In genomic region chr2:162243305-162243693, GRCh38 we compare ENCODE assay signal across 11 cellular contexts. TPM values are rescaled to one million over a fixed set of nuclear protein-coding genes. Genes with fewer than 3 reads are reported as not detected.
DNase-seq lines count a peak whose midpoint lies in the region; ATAC-seq, FAIRE-seq and TF ChIP-seq lines count a peak whose summit lies in the region.
"Had no signal": no experiment of that assay in that cellular context is flagged by ENCODE, and none has a peak within 500 bp of the region (broad histone marks: within the 10 kb centered on the region; RNA-seq: fewer than 3 reads in every experiment).

Gene FAP (minus strand): TSS chr2:162243445. CDS start chr2:162243327, 118 bp downstream.

- H3K36me3 Mint-ChIP-seq in neural progenitor cell = no peaks in the 10 kb centered on the region

- no peaks in the 10 kb centered on the region for H3K36me3 ChIP-seq in neural progenitor cell

- H3K9me3 ChIP-seq in neural progenitor cell (ENCODE audit: low read depth) = no peaks in the 10 kb centered on the region

- H3K27me3 Mint-ChIP-seq in neural progenitor cell (ENCODE audit: insufficient read depth, low read depth) = no peaks in the 10 kb centered on the region

- peaks cover 8% of the 10 kb centered on the region for H3K4me1 Mint-ChIP-seq in neural progenitor cell

- H4K20me1 ChIP-seq in neural progenitor cell (ENCODE audit: low read depth) = no peaks in the 10 kb centered on the region

- no peaks in the 10 kb centered on the region for H3K79me2 ChIP-seq in neural progenitor cell (ENCODE audit: low read depth)

- no peak for FAIRE-seq in RCC 7860 (lab: Jason Lieb, UNC)
- FAIRE-seq: colon, H1 had no signal

- peaks cover 11% of the 10 kb centered on the region for H3K4me1 ChIP-seq in neural progenitor cell

- H3K9ac ChIP-seq in neural progenitor cell = no peak within 1 kb of the TSS

- H3K4me3 Mint-ChIP-seq in neural progenitor cell = peak within 1 kb of the TSS; percentile 46

- H3K4me2 ChIP-seq in neural progenitor cell = peak within 1 kb of the TSS; percentile 5

- ATAC-seq in GM19397 (IDR thresholded peaks at IDR 0.05; ENCODE audit: unreplicated experiment) = no peak
- no peak for ATAC-seq in GM21447 (IDR thresholded peaks at IDR 0.05; ENCODE audit: unreplicated experiment)

- H2AFZ ChIP-seq in neural progenitor cell (replicated peaks) = peak within 1 kb of the TSS; percentile 12

- no peaks in the 10 kb centered on the region for H3K9me3 Mint-ChIP-seq in neural progenitor cell

- peak within 1 kb of the TSS; percentile 88 for H3K27ac Mint-ChIP-seq in neural progenitor cell

- DNase-seq in A172 (ENCODE audit: low spot score) (peak; percentile 23), RPMI7951 (ENCODE audit: low read depth) (peak; percentile 96), fibroblast of gingiva (ENCODE audit: low read depth) (peak; percentile 91), neural progenitor cell (ENCODE audit: low spot score) (peak; percentile 44), RCC 7860 (ENCODE audit: low spot score) (no peak)
- DNase-seq in central memory CD4-positive, alpha-beta T cell = no peak

- H3K4me3 ChIP-seq in neural progenitor cell = no peak within 1 kb of the TSS

- H3K27me3 ChIP-seq in neural progenitor cell = no peaks in the 10 kb centered on the region

- H3F3A ChIP-seq in neural progenitor cell (ENCODE audit: low read depth) = no peaks in the 10 kb centered on the region

- no peak for TF ChIP-seq CTCF in neural progenitor cell (IDR thresholded peaks at IDR 0.05)

- H3K27ac ChIP-seq in neural progenitor cell = peak within 1 kb of the TSS; percentile 24
- H3K27ac ChIP-seq: 22Rv1 had no signal

RNA-seq across cellular contexts. Expression of gene FAP, which starts in this region (rescaled TPM):
- total RNA-seq in A172 (2014; rRNA removed; shearing (Covaris generic)) = 1.9 and 2.2 TPM in 2 replicates
- total RNA-seq in RPMI7951 (2014; rRNA removed; shearing (Covaris generic)) = 142 and 170 TPM in 2 replicates
- total RNA-seq in neural progenitor cell (ENCODE audit: low replicate concordance) = not detected in 2 replicates
- total RNA-seq: H1 had no signal

Comparison
In these comparisons a context has a peak if more than half of its experiments do, and no peak if none do; other contexts are left out.
1. RNA of gene FAP (total RNA-seq): 142 to 170 TPM in RPMI7951; 1.9 to 2.2 TPM in A172 and not detected in neural progenitor cell; every median in the first group is over 10 times any median in the second.
2. Peak in DNase-seq, H3K27ac ChIP-seq and H3K4me2 ChIP-seq in neural progenitor cell; RNA of the gene not detected or under 1 TPM.
3. DNase-seq: peak in A172 (single experiment), RPMI7951 (single experiment) and fibroblast of gingiva (single experiment); none in RCC 7860 (single experiment) and central memory CD4-positive, alpha-beta T cell (single experiment).